ENCODE assay signal across 9 cellular contexts in genomic region chr14:66070542-66071319, GRCh38.
DNase-seq lines count a peak whose midpoint lies in the region; ATAC-seq and TF ChIP-seq lines count a peak whose summit lies in the region.
"Had no signal": no experiment of that assay in that cellular context is flagged by ENCODE, and none has a peak within 500 bp of the region (broad histone marks: within the 10 kb centered on the region; RNA-seq: fewer than 3 reads in every experiment).

No MANE protein-coding gene starts in this region.

- no peak overlapping the region for H3K14ac ChIP-seq in H9 (ENCODE audit: insufficient read depth, low read length)

- no peak for TF ChIP-seq EP300 in sigmoid colon (IDR thresholded peaks at IDR 0.05)

- no peak overlapping the region for H4K5ac ChIP-seq in H9 (ENCODE audit: insufficient read length, low read depth, low read length)

- no peak overlapping the region for H2BK20ac ChIP-seq in H9 (ENCODE audit: low read depth, low read length, poor library complexity, severe bottlenecking)

- H2AFZ ChIP-seq in H9 (ENCODE audit: low read length) (peak overlapping the region; percentile 54), OCI-LY3 (ENCODE audit: low read depth, low read length) (no peak overlapping the region)

- no peak overlapping the region for H4K91ac ChIP-seq in H9 (ENCODE audit: insufficient read length, low read depth, low read length)

- H3K79me2 ChIP-seq in H9 (ENCODE audit: insufficient read depth, low read length) = no peaks in the 10 kb centered on the region
- no peaks in the 10 kb centered on the region for H3K79me2 ChIP-seq in OCI-LY3 (ENCODE audit: low read length)

- no peak overlapping the region for H3K9ac ChIP-seq in H9 (ENCODE audit: extremely low read depth, insufficient read length, low read length)
- no peak overlapping the region for H3K9ac ChIP-seq in OCI-LY3 (ENCODE audit: low read length)

- TF ChIP-seq CTCF in H9 (conservative IDR thresholded peaks at IDR 0.05) = peak; percentile 96
- peak; percentile 88 for TF ChIP-seq CTCF in OCI-LY3 (IDR thresholded peaks at IDR 0.05; ENCODE audit: low read depth, low read length)
- TF ChIP-seq CTCF in sigmoid colon (IDR thresholded peaks at IDR 0.05) = peak in 3 of 4 experiments; percentile 30 to 51 (median 40)

- no peaks in the 10 kb centered on the region for H3K9me3 Mint-ChIP-seq in H9

- no peak overlapping the region for H3K4ac ChIP-seq in H9 (ENCODE audit: low read depth, low read length)

- H3K56ac ChIP-seq in H9 (ENCODE audit: insufficient read length, low read depth, low read length) = no peak overlapping the region

- H4K20me1 ChIP-seq in H9 (ENCODE audit: control insufficient read depth, insufficient read depth, insufficient read length) (no peaks in the 10 kb centered on the region), OCI-LY3 (ENCODE audit: insufficient read depth, low read length) (no peaks in the 10 kb centered on the region)

- no peak overlapping the region for H2BK120ac ChIP-seq in H9 (ENCODE audit: low read depth, low read length, poor library complexity, severe bottlenecking)

- H3K27ac ChIP-seq in H9 (ENCODE audit: insufficient read length, low read depth, low read length) (no peak overlapping the region), OCI-LY3 (ENCODE audit: low read length) (no peak overlapping the region), sigmoid colon (no peak overlapping the region)
- H3K27ac ChIP-seq: SJSA1 had no signal

- no peaks in the 10 kb centered on the region for H3K27me3 ChIP-seq in H9 (ENCODE audit: insufficient read depth, low read length)
- H3K27me3 ChIP-seq in OCI-LY3 (ENCODE audit: low read depth, low read length) = peaks cover 21% of the 10 kb centered on the region
- H3K27me3 ChIP-seq in sigmoid colon = no peaks in the 10 kb centered on the region

- no peaks in the 10 kb centered on the region; a peak in 1 of 7 replicates for H3K36me3 Mint-ChIP-seq in H9 (ENCODE audit: insufficient read depth in 1 of 3, low read depth in 3 of 3)

- no peak for TF ChIP-seq POLR2A in sigmoid colon (IDR thresholded peaks at IDR 0.05)

- no peak overlapping the region for H4K8ac ChIP-seq in H9 (replicated peaks; ENCODE audit: insufficient read length, low read depth, low read length)

- H3K4me1 Mint-ChIP-seq in H9 = peaks cover 21 to 24% of the 10 kb centered on the region in 2 experiments

- no peak overlapping the region for H3K27ac Mint-ChIP-seq in H9

- peaks cover 6% of the 10 kb centered on the region; the same call in 1 of the 2 replicates for H3K27me3 Mint-ChIP-seq in H9 (ENCODE audit: low read depth)

- no peak overlapping the region for H2AK5ac ChIP-seq in H9 (ENCODE audit: insufficient read length, low read length)

- no peaks in the 10 kb centered on the region for H3K36me3 ChIP-seq in OCI-LY3 (replicated peaks; ENCODE audit: low read depth, low read length)
- no peaks in the 10 kb centered on the region for H3K36me3 ChIP-seq in sigmoid colon
- H3K36me3 ChIP-seq: SJSA1 had no signal

- no peak for ATAC-seq in GM21619 (IDR thresholded peaks at IDR 0.05; ENCODE audit: unreplicated experiment)

- no peaks in the 10 kb centered on the region for H3K79me1 ChIP-seq in H9 (ENCODE audit: insufficient read depth, low read depth, low read length, poor library complexity, severe bottlenecking)

- DNase-seq in CMK (ENCODE audit: low read depth) (peak; percentile 11), H9 (peak; percentile 83), glomerular visceral epithelial cell (ENCODE audit: extremely low spot score) (peak; percentile 31), sigmoid colon (no peak), kidney glomerular epithelial cell (lab: John Stamatoyannopoulos, UW) (no peak)
- peak; percentile 45 to 61 for DNase-seq in activated T-helper 1 cell treated with anti-CD3 and anti-CD28 coated beads, Interleukin-2, amount 50 U/mL, for 16 hours (ENCODE audit: low read depth in 1 of 2, low spot score in 1 of 2)

- H3K23me2 ChIP-seq in H9 (ENCODE audit: insufficient read length, low read depth, low read length, poor library complexity, severe bottlenecking) = no peaks in the 10 kb centered on the region

- no peak overlapping the region for H3T11ph ChIP-seq in H9 (ENCODE audit: low read length)

- no peak overlapping the region for H2BK15ac ChIP-seq in H9 (ENCODE audit: low read depth, low read length)

- no peak overlapping the region for H3K18ac ChIP-seq in H9 (ENCODE audit: insufficient read length, low read depth, low read length)

- H3K4me1 ChIP-seq in H9 (ENCODE audit: insufficient read depth, low read length) = no peaks in the 10 kb centered on the region
- H3K4me1 ChIP-seq in OCI-LY3 (ENCODE audit: low read length) = no peaks in the 10 kb centered on the region
- no peaks in the 10 kb centered on the region for H3K4me1 ChIP-seq in sigmoid colon
- H3K4me1 ChIP-seq: SJSA1 had no signal

- no peak overlapping the region for H2BK5ac ChIP-seq in H9 (ENCODE audit: insufficient read length, low read length)

- H3K4me3 Mint-ChIP-seq in H9 = no peak overlapping the region

- no CpG with 5 or more reads among the region's 12 CpGs for WGBS in H9 (ENCODE audit: extremely low coverage, insufficient read length, low lambda C conversion rate)
- 46 to 60% methylated on average over 12 of the region's 12 CpGs for WGBS in sigmoid colon, 2 donors

- H3K9me3 ChIP-seq in H9 (ENCODE audit: control insufficient read depth, low read depth, low read length) = no peaks in the 10 kb centered on the region
- no peaks in the 10 kb centered on the region for H3K9me3 ChIP-seq in OCI-LY3 (ENCODE audit: insufficient read depth, low read length)
- H3K9me3 ChIP-seq in sigmoid colon = no peaks in the 10 kb centered on the region
- H3K9me3 ChIP-seq: SJSA1 had no signal

- intact Hi-C loops in sigmoid colon (cut with DNase I) = no loop called here

- no peak overlapping the region for H3K4me3 ChIP-seq in OCI-LY3 (ENCODE audit: low read length)
- no peak overlapping the region for H3K4me3 ChIP-seq in sigmoid colon
- H3K4me3 ChIP-seq: SJSA1 had no signal

- no peak overlapping the region for H3K23ac ChIP-seq in H9 (ENCODE audit: insufficient read length, low read depth, low read length)

- H2BK12ac ChIP-seq in H9 (ENCODE audit: insufficient read length, low read depth, low read length) = no peak overlapping the region

- H3K4me2 ChIP-seq in H9 (ENCODE audit: insufficient read depth, insufficient read length, low read length) (no peak overlapping the region), OCI-LY3 (ENCODE audit: low read length) (no peak overlapping the region)

Comparison
In these comparisons a context has a peak if more than half of its experiments do, and no peak if none do; other contexts are left out.
1. DNase-seq: peak in CMK (single experiment), H9 (single experiment), activated T-helper 1 cell treated with anti-CD3 and anti-CD28 coated beads, Interleukin-2, amount 50 U/mL, for 16 hours (2 of 2) and glomerular visceral epithelial cell (single experiment); none in sigmoid colon (single experiment) and kidney glomerular epithelial cell (single experiment).
2. CTCF ChIP-seq: peak in every context shown above with its lines; median percentile 96 in H9; 88 in OCI-LY3; 40 in sigmoid colon.